1 cellular context compared by ENCODE assay signal in genomic region chr2:145546091-145546490, GRCh38.
TF ChIP-seq lines count a peak whose summit lies in the region.

No MANE protein-coding gene starts in this region.

TF ChIP-seq in SK-N-SH treated with all-trans-retinoic acid at 6 μM for 48 hours, 23 proteins besides CTCF, POLR2A, EP300 and RAD21 (continued from another document):
- TF ChIP-seq ISL1 (CRISPR knock-in tag; IDR thresholded peaks at IDR 0.05) = no peak
- no peak for TF ChIP-seq CREB5 (CRISPR knock-in tag; IDR thresholded peaks at IDR 0.05; ENCODE audit: low read depth)
TF ChIP-seq in SK-N-SH treated with all-trans-retinoic acid at 6 μM for 48 hours: peak in this region for 0.
